1 cellular context compared by ENCODE assay signal in genomic region chr2:52416340-52416739, GRCh38.
TF ChIP-seq lines count a peak whose summit lies in the region.

No MANE protein-coding gene starts in this region.

TF ChIP-seq in WTC11, 78 proteins besides CTCF, POLR2A, EP300 and RAD21 (continued from another document):
- TF ChIP-seq NFATC4 (CRISPR knock-in tag; IDR thresholded peaks at IDR 0.05) (no peak), FOXP4 (CRISPR knock-in tag; IDR thresholded peaks at IDR 0.05) (no peak), ZNF425 (CRISPR knock-in tag; conservative IDR thresholded peaks at IDR 0.05) (no peak), NR2C2 (CRISPR knock-in tag; IDR thresholded peaks at IDR 0.05) (no peak), ZNF138 (CRISPR knock-in tag; conservative IDR thresholded peaks at IDR 0.05) (no peak), ATF3 (CRISPR knock-in tag; conservative IDR thresholded peaks at IDR 0.05) (no peak), ZNF121 (CRISPR knock-in tag; IDR thresholded peaks at IDR 0.05) (no peak), ARID4B (CRISPR knock-in tag; IDR thresholded peaks at IDR 0.05; ENCODE audit: borderline replicate concordance) (no peak), E2F4 (CRISPR knock-in tag; IDR thresholded peaks at IDR 0.05; ENCODE audit: borderline replicate concordance, low read depth) (no peak), MXD4 (CRISPR knock-in tag; IDR thresholded peaks at IDR 0.05; ENCODE audit: borderline replicate concordance) (no peak), ZNF416 (CRISPR knock-in tag; IDR thresholded peaks at IDR 0.05) (no peak), HMGA2 (CRISPR knock-in tag; IDR thresholded peaks at IDR 0.05) (no peak), ZMAT4 (CRISPR knock-in tag; IDR thresholded peaks at IDR 0.05) (no peak), SOX15 (CRISPR knock-in tag; IDR thresholded peaks at IDR 0.05) (no peak), MLX (CRISPR knock-in tag; IDR thresholded peaks at IDR 0.05) (no peak)
